In the genomic region with DNA sequence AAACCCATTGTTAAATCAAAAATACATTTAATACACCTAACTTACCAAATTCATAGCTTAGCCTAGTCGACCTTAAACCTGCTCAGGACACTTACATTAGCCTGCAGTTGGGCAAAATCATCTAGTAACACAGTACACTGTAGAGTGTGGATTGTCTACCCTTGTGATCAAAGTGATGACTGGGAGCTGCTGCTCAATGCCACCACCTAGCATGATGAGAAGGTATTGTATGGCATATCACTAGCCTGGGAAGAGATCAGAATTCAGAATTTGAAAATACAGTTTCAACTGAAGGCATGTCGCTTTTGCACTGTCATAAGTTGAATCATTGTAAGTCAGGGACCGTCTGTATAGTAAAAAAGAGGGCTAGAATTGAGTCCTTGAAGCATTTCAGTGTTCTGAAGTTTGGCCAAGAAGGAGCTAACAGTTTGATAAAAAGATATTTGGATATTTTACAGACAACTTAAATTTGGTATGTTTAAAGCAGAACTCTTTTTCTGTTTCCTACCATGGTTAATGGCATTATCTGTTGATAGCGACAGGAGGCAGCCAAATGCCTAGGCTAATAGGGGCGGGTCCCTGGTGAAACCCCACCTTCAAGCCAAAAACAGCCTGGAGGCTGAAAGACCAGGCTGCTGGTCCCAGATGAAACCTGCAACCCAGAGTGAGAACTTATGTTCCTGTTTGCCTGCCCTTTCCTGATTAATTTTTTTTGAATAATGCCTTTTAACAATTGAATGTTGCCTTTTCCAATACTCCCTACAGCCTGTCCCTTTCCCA, we compare ENCODE assay signal across 11 cellular contexts. TPM values are rescaled to one million over a fixed set of nuclear protein-coding genes. Genes with fewer than 3 reads are reported as not detected.
DNase-seq lines count a peak whose midpoint lies in the region; ATAC-seq and TF ChIP-seq lines count a peak whose summit lies in the region.
"Had no signal": no experiment of that assay in that cellular context is flagged by ENCODE, and none has a peak within 500 bp of the region (broad histone marks: within the 10 kb centered on the region; RNA-seq: fewer than 3 reads in every experiment).

No MANE protein-coding gene starts in this region.

- H3K27ac Mint-ChIP-seq in activated T-helper 2 cell treated with anti-CD3 and anti-CD28 coated beads, Interferon-gamma antibody, Interleukin-2, Interleukin-4, amounts not matched to agents 10 μg/mL and 5 μg/mL and 100 μg/mL, durations not matched to agents 14 hours and 24 hours and 36 hours = no peak overlapping the region
- H3K27ac Mint-ChIP-seq: nephron progenitor cell had no signal

- H3K4me1 ChIP-seq in mucosa of descending colon (ENCODE audit: low read depth) (no peaks in the 10 kb centered on the region), ovary (ENCODE audit: insufficient read depth) (no peaks in the 10 kb centered on the region)
- H3K4me1 ChIP-seq: testis had no signal

- TF ChIP-seq POLR2A in ovary (IDR thresholded peaks at IDR 0.05) = no peak

- peak; percentile 74 for ATAC-seq in mucosa of descending colon

- no peaks in the 10 kb centered on the region for H3K4me1 Mint-ChIP-seq in activated T-helper 2 cell treated with anti-CD3 and anti-CD28 coated beads, Interferon-gamma antibody, Interleukin-2, Interleukin-4, amounts not matched to agents 10 μg/mL and 5 μg/mL and 100 μg/mL, durations not matched to agents 14 hours and 24 hours and 36 hours (ENCODE audit: low read depth)
- H3K4me1 Mint-ChIP-seq: nephron progenitor cell had no signal

- 80 to 86% (median 83%) methylated on average over 5 of the region's 5 CpGs for WGBS in ovary, 3 donors

- H3K4me3 ChIP-seq in astrocyte of the cerebellum (ENCODE audit: low read depth, low read length) (no peak overlapping the region), mucosa of descending colon (no peak overlapping the region), ovary (no peak overlapping the region)
- H3K4me3 ChIP-seq: testis had no signal

- H3K4me3 Mint-ChIP-seq in activated T-helper 2 cell treated with anti-CD3 and anti-CD28 coated beads, Interferon-gamma antibody, Interleukin-2, Interleukin-4, amounts not matched to agents 10 μg/mL and 5 μg/mL and 100 μg/mL, durations not matched to agents 14 hours and 24 hours and 36 hours (ENCODE audit: low read depth) = no peak overlapping the region
- H3K4me3 Mint-ChIP-seq: nephron progenitor cell had no signal

- no peaks in the 10 kb centered on the region for H3K9me3 Mint-ChIP-seq in activated T-helper 2 cell treated with anti-CD3 and anti-CD28 coated beads, Interferon-gamma antibody, Interleukin-2, Interleukin-4, amounts not matched to agents 10 μg/mL and 5 μg/mL and 100 μg/mL, durations not matched to agents 14 hours and 24 hours and 36 hours
- H3K9me3 Mint-ChIP-seq: nephron progenitor cell had no signal

- no peaks in the 10 kb centered on the region for H3K27me3 Mint-ChIP-seq in activated T-helper 2 cell treated with anti-CD3 and anti-CD28 coated beads, Interferon-gamma antibody, Interleukin-2, Interleukin-4, amounts not matched to agents 10 μg/mL and 5 μg/mL and 100 μg/mL, durations not matched to agents 14 hours and 24 hours and 36 hours (ENCODE audit: low read depth)

- TF ChIP-seq CTCF in GM10266 (IDR thresholded peaks at IDR 0.05; ENCODE audit: control insufficient read depth, insufficient read depth, low read depth, missing control alignments) = peak; percentile 27
- peak; percentile 40 for TF ChIP-seq CTCF in astrocyte of the cerebellum (IDR thresholded peaks at IDR 0.05; ENCODE audit: low read depth, low read length, missing control alignments)
- TF ChIP-seq CTCF in mucosa of descending colon (IDR thresholded peaks at IDR 0.05) = no peak
- no peak for TF ChIP-seq CTCF in ovary (IDR thresholded peaks at IDR 0.05)

- in situ Hi-C loops in astrocyte of the cerebellum (cut with HindIII; ENCODE audit: low sequenced_read_pairs) = no loop called here

- intact Hi-C loops in mucosa of descending colon (cut with DNase I, micrococcal nuclease) = no loop called here
- intact Hi-C loops in activated T-helper 2 cell treated with anti-CD3 and anti-CD28 coated beads, Interferon-gamma antibody, Interleukin-2, Interleukin-4, amounts not matched to agents 10 μg/mL and 5 μg/mL and 100 μg/mL, durations not matched to agents 14 hours and 24 hours and 36 hours (cut with micrococcal nuclease) = no loop called here
- intact Hi-C loops in ovary (cut with DNase I) = no loop called here

- DNase-seq in GM10266 (ENCODE audit: extremely low spot score) = no peak
- DNase-seq in HT1080 (ENCODE audit: low read depth) = peak; percentile 21
- DNase-seq in astrocyte of the cerebellum (ENCODE audit: low read depth) = no peak
- DNase-seq in mucosa of descending colon = peak in 1 of 3 donors; percentile 10
- no peak for DNase-seq in activated T-helper 2 cell treated with anti-CD3 and anti-CD28 coated beads, Interferon-gamma antibody, Interleukin-2, Interleukin-4, amounts not matched to agents 10 μg/mL and 5 μg/mL and 100 μg/mL, durations not matched to agents 14 hours and 24 hours and 36 hours (ENCODE audit: low spot score)
- no peak for DNase-seq in ovary
- no peak for DNase-seq in activated naive CD4-positive, alpha-beta T cell (lab: John Stamatoyannopoulos, UW)
- DNase-seq in hippocampal formation (lab: John Stamatoyannopoulos, UW) = no peak
- DNase-seq: activated T-cell treated with anti-CD3 and anti-CD28 coated beads for 4 hours, nephron progenitor cell, testis had no signal

- TF ChIP-seq EP300 in ovary (IDR thresholded peaks at IDR 0.05) = no peak

- no peaks in the 10 kb centered on the region for H3K36me3 ChIP-seq in mucosa of descending colon (ENCODE audit: low read depth)
- H3K36me3 ChIP-seq in ovary = no peaks in the 10 kb centered on the region

- no peaks in the 10 kb centered on the region for H3K36me3 Mint-ChIP-seq in activated T-helper 2 cell treated with anti-CD3 and anti-CD28 coated beads, Interferon-gamma antibody, Interleukin-2, Interleukin-4, amounts not matched to agents 10 μg/mL and 5 μg/mL and 100 μg/mL, durations not matched to agents 14 hours and 24 hours and 36 hours (ENCODE audit: low read depth)

- H3K9me3 ChIP-seq in mucosa of descending colon (no peaks in the 10 kb centered on the region), ovary (no peaks in the 10 kb centered on the region)
- H3K9me3 ChIP-seq: testis had no signal

- no peak overlapping the region for H3K27ac ChIP-seq in ovary
- H3K27ac ChIP-seq: testis had no signal

- no peaks in the 10 kb centered on the region for H3K27me3 ChIP-seq in ovary
- H3K27me3 ChIP-seq: testis had no signal

RNA-seq across cellular contexts. Expression of a gene that starts 23.0 kb away (rescaled TPM):
- total RNA-seq in HT1080 (2014; rRNA removed; shearing (Covaris generic)) = 115 and 141 TPM in 2 replicates
- polyA plus RNA-seq in HT1080 (2015; cell fraction: cytosol; rRNA removed) = 61.6 and 68.0 TPM in 2 replicates
- polyA plus RNA-seq in HT1080 (2015; cell fraction: nucleus; rRNA removed) = 18.3 and 20.4 TPM in 2 replicates
- total RNA-seq in mucosa of descending colon (100 to 1,000 TPM in 1 of 3 donors, 10 to 100 TPM in 2; 63.5 to 104 (median 79.2) TPM), ovary (10 to 100 TPM; 17.6 to 59.3 (median 42.4) TPM)
- total RNA-seq in activated T-helper 2 cell treated with anti-CD3 and anti-CD28 coated beads, Interferon-gamma antibody, Interleukin-2, Interleukin-4, amounts not matched to agents 10 μg/mL and 5 μg/mL and 100 μg/mL, durations not matched to agents 14 hours and 24 hours and 36 hours = 73.2 and 78.3 TPM in 2 replicates
- polyA plus RNA-seq in ovary = 10 to 100 TPM; 26.1 to 39.7 TPM

Comparison
In these comparisons a context has a peak if more than half of its experiments do, and no peak if none do; other contexts are left out.
1. CTCF ChIP-seq: peak in GM10266 (single experiment) and astrocyte of the cerebellum (single experiment); none in mucosa of descending colon (single experiment) and ovary (0 of 3).